9 cellular contexts compared by ENCODE assay signal in genomic region chr7:37765872-37766525, GRCh38.
DNase-seq lines count a peak whose midpoint lies in the region; ATAC-seq and TF ChIP-seq lines count a peak whose summit lies in the region.
"Had no signal": no experiment of that assay in that cellular context is flagged by ENCODE, and none has a peak within 500 bp of the region (broad histone marks: within the 10 kb centered on the region; RNA-seq: fewer than 3 reads in every experiment).

No MANE protein-coding gene starts in this region.

- H3K27me3 ChIP-seq in Caco-2 (replicated peaks; ENCODE audit: control insufficient read depth, insufficient read depth, low read length), result no peaks in the 10 kb centered on the region
- H3K27me3 ChIP-seq in HAP-1 (ENCODE audit: low read depth), result no peaks in the 10 kb centered on the region

- no peak overlapping the region for H3K27ac Mint-ChIP-seq in central memory CD8-positive, alpha-beta T cell (ENCODE audit: low read depth)
- H3K27ac Mint-ChIP-seq in Caco-2 (ENCODE audit: unreplicated experiment), result no peak overlapping the region

- no peaks in the 10 kb centered on the region for H3K4me1 Mint-ChIP-seq in central memory CD8-positive, alpha-beta T cell
- no peaks in the 10 kb centered on the region for H3K4me1 Mint-ChIP-seq in Caco-2 (ENCODE audit: low read depth, unreplicated experiment)

- in situ Hi-C loops in HAP-1 (cut with MboI; ENCODE audit: low sequenced_read_pairs), result no loop called here

- POLR2A ChIA-PET in Caco-2 (lab: Charles Lee), result no interaction called here

- no peak overlapping the region for H3K4me3 Mint-ChIP-seq in central memory CD8-positive, alpha-beta T cell
- no peak overlapping the region for H3K4me3 Mint-ChIP-seq in Caco-2 (ENCODE audit: unreplicated experiment)

- peaks cover 3% of the 10 kb centered on the region for H3K36me3 Mint-ChIP-seq in central memory CD8-positive, alpha-beta T cell (ENCODE audit: insufficient read depth)
- H3K36me3 Mint-ChIP-seq in Caco-2 (ENCODE audit: insufficient read depth, unreplicated experiment), result no peaks in the 10 kb centered on the region

- ATAC-seq in GM18499 (IDR thresholded peaks at IDR 0.05; ENCODE audit: insufficient read depth, unreplicated experiment), result peak; percentile 90
- peak; percentile 89 for ATAC-seq in GM21390 (IDR thresholded peaks at IDR 0.05; ENCODE audit: unreplicated experiment)
- ATAC-seq in HG03442 (IDR thresholded peaks at IDR 0.05; ENCODE audit: unreplicated experiment), result peak; percentile 90
- peak; percentile 36 for ATAC-seq in central memory CD8-positive, alpha-beta T cell (replicated peaks; ENCODE audit: extremely low read depth, poor library complexity, severe bottlenecking)
- ATAC-seq in HG03025 (IDR thresholded peaks at IDR 0.05; ENCODE audit: low FRiP score, unreplicated experiment), result no peak

- H3K36me3 ChIP-seq in Caco-2 (ENCODE audit: control insufficient read depth, insufficient read depth, low read length), result no peaks in the 10 kb centered on the region
- H3K36me3 ChIP-seq in HAP-1 (replicated peaks), result no peaks in the 10 kb centered on the region

- no peak for TF ChIP-seq CTCF in Caco-2 (IDR thresholded peaks at IDR 0.05; ENCODE audit: insufficient read depth in 1 of 2, low read depth in 1 of 2, low read length in 1 of 2, severe bottlenecking in 1 of 2, unreplicated experiment in 1 of 2)

- H3K4me3 ChIP-seq in Caco-2 (ENCODE audit: low read depth, low read length) (no peak overlapping the region), HAP-1 (no peak overlapping the region)

- H3K9me3 ChIP-seq in Caco-2, result no peaks in the 10 kb centered on the region
- H3K9me3 ChIP-seq in HAP-1, result no peaks in the 10 kb centered on the region

- H3K4me1 ChIP-seq in Caco-2 (no peaks in the 10 kb centered on the region), HAP-1 (no peaks in the 10 kb centered on the region)

- no TSS peak for BruUV-seq in Caco-2 (replicated peaks; lab: Mats Ljungman, UMichigan)

- CTCF ChIA-PET in Caco-2 (lab: Charles Lee), result no interaction called here

- no peaks in the 10 kb centered on the region for H3K9me3 Mint-ChIP-seq in central memory CD8-positive, alpha-beta T cell
- H3K9me3 Mint-ChIP-seq in Caco-2 (ENCODE audit: unreplicated experiment), result no peaks in the 10 kb centered on the region

- peaks cover 21% of the 10 kb centered on the region for H3K27me3 Mint-ChIP-seq in central memory CD8-positive, alpha-beta T cell
- H3K27me3 Mint-ChIP-seq in Caco-2 (ENCODE audit: insufficient read depth, unreplicated experiment), result peaks cover 3% of the 10 kb centered on the region

- no peak for DNase-seq in central memory CD8-positive, alpha-beta T cell (ENCODE audit: low spot score in 2 of 2)
- DNase-seq in Caco-2 (no peak), HAP-1 (ENCODE audit: low spot score in 2 of 2) (no peak), NCI-H1092 treated with DMSO at 0.1 percent for 48 hours (lab: John Stamatoyannopoulos, UW) (no peak)
- DNase-seq: NCI-H1105 had no signal

- intact Hi-C loops in Caco-2 (cut with micrococcal nuclease; ENCODE audit: unreplicated experiment), result no loop called here
